Comparison of ENCODE assay signal across 1 cellular context in the genomic region with DNA sequence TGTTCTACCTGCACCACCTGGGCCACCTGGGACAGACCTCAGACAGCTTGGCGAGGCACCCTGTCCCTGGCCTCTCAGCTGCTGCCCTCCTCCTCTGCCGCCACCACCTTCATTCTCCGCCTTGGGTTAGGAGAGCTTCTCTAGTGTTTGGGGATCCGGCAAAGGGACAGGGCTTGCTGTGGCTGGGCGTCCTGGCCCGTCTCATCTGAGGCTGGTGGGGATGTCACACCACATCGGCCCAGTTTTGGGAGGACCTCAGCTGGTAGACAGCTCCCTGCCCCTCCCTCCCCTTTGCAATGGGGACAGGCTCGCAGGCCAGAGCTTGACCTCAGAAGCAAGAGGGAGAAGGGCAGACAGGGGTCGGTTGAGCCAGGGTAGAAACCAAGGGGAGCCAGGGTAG.
TF ChIP-seq lines count a peak whose summit lies in the region.

No MANE protein-coding gene starts in this region.

TF ChIP-seq in H1, 55 proteins besides CTCF, POLR2A, EP300 and RAD21:
- TF ChIP-seq SUZ12 (IDR thresholded peaks at IDR 0.05; ENCODE audit: low read length) (no peak), POU5F1 (IDR thresholded peaks at IDR 0.05; ENCODE audit: low read depth, low read length) (no peak), JUND (IDR thresholded peaks at IDR 0.05; ENCODE audit: low read length) (no peak), CREB1 (IDR thresholded peaks at IDR 0.05) (no peak)
